ENCODE assay signal across 20 cellular contexts in genomic region chr5:14644623-14645237, GRCh38.
"Had no signal": no experiment of that assay in that cellular context is flagged by ENCODE, and none has a peak within 500 bp of the region (broad histone marks: within the 10 kb centered on the region; RNA-seq: fewer than 3 reads in every experiment).

No MANE protein-coding gene starts in this region.

- H3K4me3 ChIP-seq: dorsolateral prefrontal cortex, lower lobe of right lung, ovary, psoas muscle, sigmoid colon, testis, tibial artery had no signal

- H3K27ac ChIP-seq: dorsolateral prefrontal cortex, lower lobe of right lung, ovary, psoas muscle, sigmoid colon, testis, tibial artery had no signal

- H3K36me3 ChIP-seq: lower lobe of right lung, ovary, sigmoid colon, tibial artery had no signal

- H3K4me1 ChIP-seq: lower lobe of right lung, psoas muscle, sigmoid colon, testis, tibial artery had no signal

- DNase-seq: dorsolateral prefrontal cortex; effector CD4-positive, alpha-beta T cell; hypothalamus; left ventricle myocardium superior; lower lobe of right lung; natural killer cell; occipital lobe; ovary; posterior cingulate gyrus; psoas muscle; right cardiac atrium; sigmoid colon; stimulated activated CD4-positive, alpha-beta T cell treated with anti-CD3 and anti-CD28 coated beads, Interleukin-2, amount 100 ng/mL, for 24 hours; stimulated activated CD4-positive, alpha-beta T cell treated with anti-CD3 and anti-CD28 coated beads, Interleukin-4, amount 100 ng/mL, for 24 hours; stimulated activated naive CD8-positive, alpha-beta T cell treated with anti-CD3 and anti-CD28 coated beads, Interleukin-15, Interleukin-2, amounts not matched to agents 100 U/mL and 50 U/mL, for 24 hours; substantia nigra; testis; tibial artery had no signal

- FAIRE-seq: frontal cortex, keratinocyte had no signal

- H3K9me3 ChIP-seq: lower lobe of right lung, ovary, psoas muscle, sigmoid colon, testis, tibial artery had no signal

- H3K27me3 ChIP-seq: ovary, testis had no signal
